Comparison of ENCODE assay signal across 18 cellular contexts in the genomic region with DNA sequence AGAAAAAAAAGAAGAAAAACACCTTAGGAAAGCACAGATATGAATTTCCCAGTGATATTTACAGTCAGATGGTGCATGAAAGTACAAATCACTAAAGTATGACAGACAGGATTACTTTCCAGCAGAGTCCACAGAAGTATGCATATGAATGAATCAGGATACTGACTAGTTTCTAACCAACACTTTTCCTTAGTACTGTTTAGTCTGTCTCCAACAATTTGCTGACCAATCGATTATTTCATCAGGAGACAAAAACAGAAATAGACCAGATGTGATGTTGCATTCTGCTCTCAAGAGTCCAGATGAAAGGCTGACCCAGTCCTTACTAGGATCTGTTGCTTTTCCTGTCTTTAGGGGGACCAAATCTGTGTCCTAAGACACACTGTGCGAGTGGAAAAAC. TPM values are rescaled to one million over a fixed set of nuclear protein-coding genes. Genes with fewer than 3 reads are reported as not detected.
DNase-seq lines count a peak whose midpoint lies in the region; ATAC-seq and TF ChIP-seq lines count a peak whose summit lies in the region.
"Had no signal": no experiment of that assay in that cellular context is flagged by ENCODE, and none has a peak within 500 bp of the region (broad histone marks: within the 10 kb centered on the region; RNA-seq: fewer than 3 reads in every experiment).

No MANE protein-coding gene starts in this region.

- ATAC-seq in naive thymus-derived CD4-positive, alpha-beta T cell: no peak
- ATAC-seq in GM18873 (IDR thresholded peaks at IDR 0.05; ENCODE audit: low FRiP score, unreplicated experiment): no peak
- no peak for ATAC-seq in GM19328 (IDR thresholded peaks at IDR 0.05; ENCODE audit: unreplicated experiment)

- H3K27ac ChIP-seq in naive thymus-derived CD4-positive, alpha-beta T cell (ENCODE audit: low read depth, low read length): no peak overlapping the region

- DNase-seq in AG10803 (ENCODE audit: low read depth) (peak; percentile 26), adipocyte (ENCODE audit: low read depth) (peak; percentile 14), epithelial cell of esophagus (ENCODE audit: low read depth) (peak; percentile 4), kidney tubule cell (ENCODE audit: low spot score) (peak; percentile 28)
- no peak for DNase-seq in stimulated activated naive CD4-positive, alpha-beta T cell (lab: John Stamatoyannopoulos, UW)
- DNase-seq in naive thymus-derived CD4-positive, alpha-beta T cell: no peak
- DNase-seq: CD4-positive, CD25-positive, alpha-beta regulatory T cell; GDM1; H7; Kasumi-1; MM.1S; NCI-H1694 treated with DMSO at 0.1 percent for 48 hours; NCI-H69; NK-92 treated with Interleukin-12 subunit alpha and Interleukin-12 subunit beta, amount 100 ng/mL, for 24 hours; OCI-M1; SHP77 treated with DMSO at 0.1 percent for 48 hours had no signal

- H3K27me3 ChIP-seq in adipocyte (replicated peaks; ENCODE audit: control insufficient read depth, insufficient read depth, low read length): no peaks in the 10 kb centered on the region
- H3K27me3 ChIP-seq in naive thymus-derived CD4-positive, alpha-beta T cell (ENCODE audit: control insufficient read depth in 2 of 2, insufficient read depth in 2 of 2, low read length in 2 of 2): no peaks in the 10 kb centered on the region

- H3K9me3 Mint-ChIP-seq in naive thymus-derived CD4-positive, alpha-beta T cell: no peaks in the 10 kb centered on the region
- H3K9me3 Mint-ChIP-seq: CD4-positive, CD25-positive, alpha-beta regulatory T cell had no signal

- CTCF ChIA-PET in naive thymus-derived CD4-positive, alpha-beta T cell (lab: Charles Lee): no interaction called here

- H3K9me3 ChIP-seq in adipocyte (ENCODE audit: control insufficient read depth, low read length): no peaks in the 10 kb centered on the region
- no peaks in the 10 kb centered on the region for H3K9me3 ChIP-seq in naive thymus-derived CD4-positive, alpha-beta T cell (ENCODE audit: control insufficient read depth in 2 of 3, low read length in 3 of 3)

- no peaks in the 10 kb centered on the region for H3K27me3 Mint-ChIP-seq in naive thymus-derived CD4-positive, alpha-beta T cell
- H3K27me3 Mint-ChIP-seq: CD4-positive, CD25-positive, alpha-beta regulatory T cell had no signal

- TF ChIP-seq CTCF in AG10803 (conservative IDR thresholded peaks at IDR 0.05; ENCODE audit: low read length): no peak
- TF ChIP-seq CTCF in epithelial cell of esophagus (IDR thresholded peaks at IDR 0.05; ENCODE audit: insufficient read depth, low read depth, low read length, missing control alignments): no peak

- H3K9ac ChIP-seq in adipocyte (ENCODE audit: low read length): no peak overlapping the region

- no peaks in the 10 kb centered on the region for H3K4me1 Mint-ChIP-seq in naive thymus-derived CD4-positive, alpha-beta T cell
- H3K4me1 Mint-ChIP-seq: CD4-positive, CD25-positive, alpha-beta regulatory T cell had no signal

- intact Hi-C loops in naive thymus-derived CD4-positive, alpha-beta T cell (cut with micrococcal nuclease): no loop called here

- H3K4me1 ChIP-seq in adipocyte (ENCODE audit: control insufficient read depth, insufficient read depth, low read length): peaks cover 12% of the 10 kb centered on the region
- no peaks in the 10 kb centered on the region for H3K4me1 ChIP-seq in naive thymus-derived CD4-positive, alpha-beta T cell (ENCODE audit: control insufficient read depth in 2 of 2, insufficient read depth in 2 of 2, low read length in 2 of 2)

- H3K4me3 Mint-ChIP-seq in naive thymus-derived CD4-positive, alpha-beta T cell: no peak overlapping the region
- H3K4me3 Mint-ChIP-seq: CD4-positive, CD25-positive, alpha-beta regulatory T cell had no signal

- H3K36me3 ChIP-seq in adipocyte (ENCODE audit: control insufficient read depth, insufficient read depth, low read length, severe bottlenecking): peaks cover 54% of the 10 kb centered on the region
- H3K36me3 ChIP-seq in naive thymus-derived CD4-positive, alpha-beta T cell (ENCODE audit: control insufficient read depth in 2 of 3, insufficient read depth in 3 of 3, low read length in 3 of 3): peaks cover 11 to 54% (median 12%) of the 10 kb centered on the region in 3 experiments

- peaks cover 14 to 71% (median 45%) of the 10 kb centered on the region in 5 donors for H3K36me3 Mint-ChIP-seq in naive thymus-derived CD4-positive, alpha-beta T cell

- no peak overlapping the region for H3K4me3 ChIP-seq in AG10803 (ENCODE audit: low read length)
- H3K4me3 ChIP-seq in adipocyte (ENCODE audit: low read length): no peak overlapping the region
- H3K4me3 ChIP-seq in epithelial cell of esophagus (ENCODE audit: low read length): no peak overlapping the region
- H3K4me3 ChIP-seq in naive thymus-derived CD4-positive, alpha-beta T cell (ENCODE audit: low read length): no peak overlapping the region

- POLR2A ChIA-PET in naive thymus-derived CD4-positive, alpha-beta T cell (lab: Charles Lee): no interaction called here

- H3K27ac Mint-ChIP-seq in naive thymus-derived CD4-positive, alpha-beta T cell: no peak overlapping the region
- H3K27ac Mint-ChIP-seq: CD4-positive, CD25-positive, alpha-beta regulatory T cell had no signal

RNA-seq across cellular contexts. Expression of a gene that starts 14.6 kb away (rescaled TPM):
- total RNA-seq in naive thymus-derived CD4-positive, alpha-beta T cell: 10 to 100 TPM in 4 of 5 experiments, 1 to 10 TPM in 1; 9.8 to 19.2 (median 12.2) TPM
- 10 to 100 TPM in 1 of 2 donors, 1 to 10 TPM in 1; 10.0 to 14.7 TPM for polyA plus RNA-seq in naive thymus-derived CD4-positive, alpha-beta T cell

Comparison
In these comparisons a context has a peak if more than half of its experiments do, and no peak if none do; other contexts are left out.
1. DNase-seq: peak in AG10803 (single experiment), adipocyte (single experiment), epithelial cell of esophagus (single experiment) and kidney tubule cell (single experiment); none in stimulated activated naive CD4-positive, alpha-beta T cell (0 of 6) and naive thymus-derived CD4-positive, alpha-beta T cell (0 of 9).